ENCODE assay signal across 2 cellular contexts in genomic region chr5:14380712-14381111, GRCh38.
TF ChIP-seq lines count a peak whose summit lies in the region.

No MANE protein-coding gene starts in this region.

TF ChIP-seq in GM23338, 12 proteins besides CTCF, POLR2A, EP300 and RAD21:
- TF ChIP-seq ZNF462 (CRISPR knock-in tag; IDR thresholded peaks at IDR 0.05) (no peak), STAT1 (IDR thresholded peaks at IDR 0.05; ENCODE audit: unreplicated experiment) (no peak), EZH2 (IDR thresholded peaks at IDR 0.05; ENCODE audit: low read depth, unreplicated experiment) (no peak), ZNF331 (CRISPR knock-in tag; IDR thresholded peaks at IDR 0.05; ENCODE audit: low read depth) (no peak), CREB1 (CRISPR knock-in tag; IDR thresholded peaks at IDR 0.05; ENCODE audit: low read depth) (no peak), EZH2phosphoT487 (IDR thresholded peaks at IDR 0.05; ENCODE audit: unreplicated experiment) (no peak), ETS1 (IDR thresholded peaks at IDR 0.05) (no peak), NANOG (IDR thresholded peaks at IDR 0.05; ENCODE audit: borderline replicate concordance) (no peak), POLR2AphosphoS5 (IDR thresholded peaks at IDR 0.05; ENCODE audit: low read depth) (no peak), ZNF114 (CRISPR knock-in tag; IDR thresholded peaks at IDR 0.05) (no peak), REST (IDR thresholded peaks at IDR 0.05; ENCODE audit: unreplicated experiment) (no peak), JUNB (IDR thresholded peaks at IDR 0.05; ENCODE audit: unreplicated experiment) (no peak)

TF ChIP-seq in WTC11, 78 proteins besides CTCF, POLR2A, EP300 and RAD21 (continued from another document):
- TF ChIP-seq HMGXB4 (CRISPR knock-in tag; IDR thresholded peaks at IDR 0.05) (no peak), ZMAT4 (CRISPR knock-in tag; IDR thresholded peaks at IDR 0.05) (no peak), PRRX2 (CRISPR knock-in tag; IDR thresholded peaks at IDR 0.05) (no peak), CREM (CRISPR knock-in tag; IDR thresholded peaks at IDR 0.05) (no peak), ZNF396 (CRISPR knock-in tag; IDR thresholded peaks at IDR 0.05; ENCODE audit: borderline replicate concordance) (no peak), ZNF232 (CRISPR knock-in tag; IDR thresholded peaks at IDR 0.05) (no peak)
